In the genomic region with DNA sequence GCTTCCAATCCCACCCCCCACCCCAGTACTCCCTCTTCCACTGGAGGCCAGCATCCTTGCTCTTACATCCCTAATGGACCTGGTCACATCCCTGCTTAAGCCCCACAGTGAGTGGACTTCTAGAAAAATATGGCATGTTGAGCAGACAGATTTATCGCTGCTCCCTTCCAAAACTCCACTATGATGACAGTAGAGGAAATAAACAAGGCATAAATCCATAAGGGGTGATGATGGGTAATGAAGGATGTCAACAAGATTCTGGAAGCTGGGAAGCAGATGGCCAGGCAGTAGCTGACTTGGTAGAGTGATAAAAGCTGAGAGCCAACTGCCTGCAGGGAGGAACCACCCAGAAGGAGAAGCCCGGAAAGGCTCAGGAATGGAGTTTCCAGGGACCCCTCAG, we compare ENCODE assay signal across 2 cellular contexts. TPM values are rescaled to one million over a fixed set of nuclear protein-coding genes. Genes with fewer than 3 reads are reported as not detected.
"Had no signal": no experiment of that assay in that cellular context is flagged by ENCODE, and none has a peak within 500 bp of the region (broad histone marks: within the 10 kb centered on the region; RNA-seq: fewer than 3 reads in every experiment).

No MANE protein-coding gene starts in this region.

RNA-seq across cellular contexts. Expression of a gene that starts 28.9 kb away (rescaled TPM):
- polyA plus RNA-seq: immature natural killer cell; naive thymus-derived CD8-positive, alpha-beta T cell had no signal
